Comparison of ENCODE assay signal across 32 cellular contexts in genomic region chr6:121351911-121352310, GRCh38.
"Had no signal": no experiment of that assay in that cellular context is flagged by ENCODE, and none has a peak within 500 bp of the region (broad histone marks: within the 10 kb centered on the region; RNA-seq: fewer than 3 reads in every experiment).

No MANE protein-coding gene starts in this region.

- FAIRE-seq: astrocyte, colon, TTC549 had no signal

- H3K9me3 ChIP-seq: body of pancreas, esophagus muscularis mucosa, gastroesophageal sphincter had no signal

- H3K27ac ChIP-seq: body of pancreas, esophagus muscularis mucosa, foreskin keratinocyte, gastroesophageal sphincter, VCaP had no signal

- DNase-seq: activated CD4-positive, alpha-beta memory T cell treated with anti-CD3 and anti-CD28 coated beads, Interleukin-2, amount 10 ng/mL, durations not matched to agents 7 days and 5 days; activated CD4-positive, alpha-beta T cell treated with anti-CD3 and anti-CD28 coated beads for 1 hour; activated CD4-positive, alpha-beta T cell treated with anti-CD3 and anti-CD28 coated beads for 4 hours; activated CD4-positive, alpha-beta T cell treated with anti-CD3 and anti-CD28 coated beads, Interleukin-2, amount 10 ng/mL, durations not matched to agents 7 days and 5 days; activated CD4-positive, alpha-beta T cell treated with anti-CD3 and anti-CD28 coated beads, Interleukin-2, amount 50 U/mL, for 4 hours; activated CD8-positive, alpha-beta memory T cell treated with anti-CD3 and anti-CD28 coated beads, Interleukin-2, amount 50 U/mL, for 48 hours; activated gamma-delta T cell; activated naive CD4-positive, alpha-beta T cell; activated naive CD4-positive, alpha-beta T cell treated with anti-CD3 and anti-CD28 coated beads, Interleukin-2, amount 10 ng/mL, durations not matched to agents 7 days and 5 days; activated naive CD8-positive, alpha-beta T cell treated with anti-CD3 and anti-CD28 coated beads, Interleukin-2, amount 10 ng/mL, durations not matched to agents 7 days and 5 days; activated T-cell treated with anti-CD3 and anti-CD28 coated beads for 4 hours; activated T-cell treated with anti-CD3 and anti-CD28 coated beads, Interleukin-2, amount 50 U/mL, for 24 hours; activated T-cell treated with anti-CD3 and anti-CD28 coated beads, Interleukin-2, amount 50 U/mL, for 72 hours; amniotic stem cell; anterior cingulate cortex; body of pancreas; caudate nucleus; cortex of kidney; dermis blood vessel endothelial cell; effector CD4-positive, alpha-beta T cell; effector memory CD8-positive, alpha-beta T cell; erythroblast; foreskin keratinocyte; T-helper 2 cell had no signal

- H3K4me1 ChIP-seq: body of pancreas, esophagus muscularis mucosa, foreskin keratinocyte, gastroesophageal sphincter had no signal

- H3K36me3 ChIP-seq: esophagus muscularis mucosa, gastroesophageal sphincter had no signal

- ATAC-seq: activated naive CD4-positive, alpha-beta T cell treated with anti-CD3 and anti-CD28 coated beads, Interleukin-2, amount 50 U/mL, for 72 hours; activated T-cell treated with anti-CD3 and anti-CD28 coated beads, Interleukin-2, amount 50 U/mL, for 72 hours; body of pancreas; effector memory CD8-positive, alpha-beta T cell; foreskin keratinocyte; gastroesophageal sphincter; WTC11 had no signal

- H3K27me3 ChIP-seq: body of pancreas, esophagus muscularis mucosa, foreskin keratinocyte, gastroesophageal sphincter had no signal

- H3K4me3 ChIP-seq: body of pancreas, esophagus muscularis mucosa, gastroesophageal sphincter had no signal
